In genomic region chr7:101201695-101202602, GRCh38 we compare ENCODE assay signal across 1 cellular context.
TF ChIP-seq lines count a peak whose summit lies in the region.

No MANE protein-coding gene starts in this region.

TF ChIP-seq in HepG2, 621 proteins besides CTCF, POLR2A, EP300 and RAD21 (continued from another document and continues in another):
- TF ChIP-seq CREB3 (CRISPR knock-in tag; IDR thresholded peaks at IDR 0.05): no peak
- TF ChIP-seq ZNF660 (CRISPR knock-in tag; IDR thresholded peaks at IDR 0.05; ENCODE audit: borderline replicate concordance, low read depth): no peak
- no peak for TF ChIP-seq ZNF230 (CRISPR knock-in tag; IDR thresholded peaks at IDR 0.05)
- TF ChIP-seq ZHX1 (CRISPR knock-in tag; IDR thresholded peaks at IDR 0.05; ENCODE audit: low read depth): peak; percentile 47; the same call in 1 of the 2 replicates
- TF ChIP-seq ASH2L (IDR thresholded peaks at IDR 0.05; ENCODE audit: insufficient read length, low read depth, low read length): peak; percentile 39
- TF ChIP-seq ZNF484 (CRISPR knock-in tag; IDR thresholded peaks at IDR 0.05; ENCODE audit: borderline replicate concordance, low read depth): no peak
- TF ChIP-seq JUND (CRISPR knock-in tag; IDR thresholded peaks at IDR 0.05): no peak
- TF ChIP-seq ZBTB7B (CRISPR knock-in tag; IDR thresholded peaks at IDR 0.05): peak; percentile 75
- TF ChIP-seq TAF1 (CRISPR knock-in tag; IDR thresholded peaks at IDR 0.05): peak; percentile 77
- TF ChIP-seq KLF11 (CRISPR knock-in tag; IDR thresholded peaks at IDR 0.05): no peak
- TF ChIP-seq ZBTB38 (CRISPR knock-in tag; IDR thresholded peaks at IDR 0.05): no peak
- peak; percentile 55 for TF ChIP-seq HOXA3 (CRISPR knock-in tag; IDR thresholded peaks at IDR 0.05)
- TF ChIP-seq FOXA1 (IDR thresholded peaks at IDR 0.05): no peak
- 0 out of 2 replicates have a peak, but pooled peaks have one; percentile 15 for TF ChIP-seq FOXA1 (CRISPR knock-in tag; IDR thresholded peaks at IDR 0.05)
- TF ChIP-seq ZNF274 (CRISPR knock-in tag; IDR thresholded peaks at IDR 0.05): peak; percentile 64; the same call in 1 of the 2 replicates
- TF ChIP-seq BHLHE40 (IDR thresholded peaks at IDR 0.05; ENCODE audit: low read length): no peak
- no peak for TF ChIP-seq NCOA1 (CRISPR knock-in tag; IDR thresholded peaks at IDR 0.05)
- no peak for TF ChIP-seq PBX2 (CRISPR knock-in tag; IDR thresholded peaks at IDR 0.05)
- TF ChIP-seq ZNF280B (CRISPR knock-in tag; IDR thresholded peaks at IDR 0.05; ENCODE audit: borderline replicate concordance): no peak
- no peak for TF ChIP-seq ZNF362 (CRISPR knock-in tag; IDR thresholded peaks at IDR 0.05; ENCODE audit: borderline replicate concordance)
- peak; percentile 84; the same call in 1 of the 2 replicates for TF ChIP-seq ZNF709 (CRISPR knock-in tag; IDR thresholded peaks at IDR 0.05)
- TF ChIP-seq DRAP1 (CRISPR knock-in tag; IDR thresholded peaks at IDR 0.05): 0 out of 2 replicates have a peak, but pooled peaks have one; percentile 25
- TF ChIP-seq FOXP1 (IDR thresholded peaks at IDR 0.05): no peak
- no peak for TF ChIP-seq FOXP1 (CRISPR knock-in tag; IDR thresholded peaks at IDR 0.05)
- TF ChIP-seq ZEB1 (IDR thresholded peaks at IDR 0.05; ENCODE audit: insufficient replicate concordance, low read depth): no peak
- peak; percentile 81; the same call in 1 of the 2 replicates for TF ChIP-seq ZNF580 (CRISPR knock-in tag; IDR thresholded peaks at IDR 0.05; ENCODE audit: borderline replicate concordance, low read depth)
- TF ChIP-seq NONO (IDR thresholded peaks at IDR 0.05): no peak
- peak; percentile 48 for TF ChIP-seq NONO (CRISPR knock-in tag; conservative IDR thresholded peaks at IDR 0.05)
- TF ChIP-seq YEATS4 (CRISPR knock-in tag; IDR thresholded peaks at IDR 0.05; ENCODE audit: borderline replicate concordance): peak; percentile 83; the same call in 1 of the 2 replicates
- no peak for TF ChIP-seq FOXP4 (CRISPR knock-in tag; IDR thresholded peaks at IDR 0.05)
- TF ChIP-seq ZNF614 (CRISPR knock-in tag; IDR thresholded peaks at IDR 0.05; ENCODE audit: borderline replicate concordance): no peak
- no peak for TF ChIP-seq ATM (IDR thresholded peaks at IDR 0.05; ENCODE audit: borderline replicate concordance)
- 0 out of 2 replicates have a peak, but pooled peaks have one; percentile 74 for TF ChIP-seq ZNF784 (CRISPR knock-in tag; IDR thresholded peaks at IDR 0.05; ENCODE audit: borderline replicate concordance)
- peak; percentile 44 for TF ChIP-seq AGO1 (IDR thresholded peaks at IDR 0.05; ENCODE audit: low read depth, low read length, poor library complexity, severe bottlenecking)
- TF ChIP-seq MED1 (CRISPR knock-in tag; IDR thresholded peaks at IDR 0.05): no peak; the same call in 1 of the 2 replicates
- TF ChIP-seq KLF16 (CRISPR knock-in tag; IDR thresholded peaks at IDR 0.05): peak in 1 of 2 experiments; percentile 65; a peak in 1 of 4 replicates
- no peak for TF ChIP-seq SNAPC4 (CRISPR knock-in tag; IDR thresholded peaks at IDR 0.05)
- 0 out of 2 replicates have a peak, but pooled peaks have one; percentile 13 for TF ChIP-seq ZNF670 (CRISPR knock-in tag; IDR thresholded peaks at IDR 0.05; ENCODE audit: borderline replicate concordance)
- no peak for TF ChIP-seq ZSCAN5A (CRISPR knock-in tag; IDR thresholded peaks at IDR 0.05; ENCODE audit: borderline replicate concordance)
- TF ChIP-seq FOXO4 (CRISPR knock-in tag; conservative IDR thresholded peaks at IDR 0.05): no peak
- TF ChIP-seq NRL (CRISPR knock-in tag; IDR thresholded peaks at IDR 0.05; ENCODE audit: borderline replicate concordance): peak; percentile 69
